Comparison of ENCODE assay signal across 8 cellular contexts in genomic region chr3:98994128-98994762, GRCh38.
DNase-seq lines count a peak whose midpoint lies in the region; ATAC-seq, FAIRE-seq and TF ChIP-seq lines count a peak whose summit lies in the region.

No MANE protein-coding gene starts in this region.

- no peaks in the 10 kb centered on the region for H3K9me3 Mint-ChIP-seq in HFFc6
- H3K9me3 Mint-ChIP-seq in activated CD8-positive, alpha-beta T cell treated with anti-CD3 and anti-CD28 coated beads, Interleukin-2, amount 10 ng/mL, durations not matched to agents 7 days and 5 days (ENCODE audit: insufficient read depth): no peaks in the 10 kb centered on the region

- H3K27ac Mint-ChIP-seq in HFFc6: no peak overlapping the region
- no peak overlapping the region for H3K27ac Mint-ChIP-seq in activated CD8-positive, alpha-beta T cell treated with anti-CD3 and anti-CD28 coated beads, Interleukin-2, amount 10 ng/mL, durations not matched to agents 7 days and 5 days

- CTCF ChIA-PET in AG04449 (lab: Yijun Ruan, JAX): interaction anchor here (0.6 to 12.3 kb wide), 46 partner anchors 9 to 760 kb away, joined by 3 to 394 read pairs (median 6); partner anchors contain the start of genes CPOX and DCBLD2
- CTCF ChIA-PET in activated CD8-positive, alpha-beta T cell treated with anti-CD3 and anti-CD28 coated beads, Interleukin-2, amount 10 ng/mL, durations not matched to agents 7 days and 5 days (lab: Charles Lee): interaction anchor here (1.0 kb wide), 1 partner anchor 177 kb away, joined by 4 read pairs; no protein-coding TSS in a partner anchor

- peaks cover 5% of the 10 kb centered on the region; the same call in 1 of the 2 replicates for H3K36me3 Mint-ChIP-seq in HFFc6 (ENCODE audit: low read depth)
- no peaks in the 10 kb centered on the region for H3K36me3 Mint-ChIP-seq in activated CD8-positive, alpha-beta T cell treated with anti-CD3 and anti-CD28 coated beads, Interleukin-2, amount 10 ng/mL, durations not matched to agents 7 days and 5 days (ENCODE audit: low read depth)

- POLR2A ChIA-PET in AG04449 (lab: Yijun Ruan, JAX): interaction anchor here (0.6 to 1.1 kb wide), 3 partner anchors 92 to 262 kb away, joined by 3 to 5 read pairs (median 3); partner anchors contain the start of gene DCBLD2
- POLR2A ChIA-PET in activated CD8-positive, alpha-beta T cell treated with anti-CD3 and anti-CD28 coated beads, Interleukin-2, amount 10 ng/mL, durations not matched to agents 7 days and 5 days (lab: Charles Lee): no interaction called here

- DNase-seq in AG04449 (ENCODE audit: low read depth, low spot score) (no peak), HFFc6 (peak; percentile 73), amniotic stem cell (lab: John Stamatoyannopoulos, UW) (peak; percentile 15), SIG-M5 (lab: John Stamatoyannopoulos, UW) (no peak)
- DNase-seq in effector CD4-positive, alpha-beta T cell: no peak
- no peak for DNase-seq in activated CD8-positive, alpha-beta T cell treated with anti-CD3 and anti-CD28 coated beads, Interleukin-2, amount 10 ng/mL, durations not matched to agents 7 days and 5 days

- FAIRE-seq in islet of Langerhans (lab: Jason Lieb, UNC): peak; percentile 94

- peaks cover 4% of the 10 kb centered on the region for H3K27me3 Mint-ChIP-seq in HFFc6 (ENCODE audit: insufficient read depth)
- H3K27me3 Mint-ChIP-seq in activated CD8-positive, alpha-beta T cell treated with anti-CD3 and anti-CD28 coated beads, Interleukin-2, amount 10 ng/mL, durations not matched to agents 7 days and 5 days (ENCODE audit: low read depth): peaks cover 4% of the 10 kb centered on the region

- ATAC-seq in activated CD8-positive, alpha-beta T cell treated with anti-CD3 and anti-CD28 coated beads, Interleukin-2, amount 10 ng/mL, durations not matched to agents 7 days and 5 days: no peak
- no peak for ATAC-seq in HG03457 (IDR thresholded peaks at IDR 0.05; ENCODE audit: unreplicated experiment)

- H3K4me1 Mint-ChIP-seq in HFFc6 (ENCODE audit: low read depth): peaks cover 26% of the 10 kb centered on the region
- no peaks in the 10 kb centered on the region for H3K4me1 Mint-ChIP-seq in activated CD8-positive, alpha-beta T cell treated with anti-CD3 and anti-CD28 coated beads, Interleukin-2, amount 10 ng/mL, durations not matched to agents 7 days and 5 days (ENCODE audit: low read depth)

- no peak overlapping the region for H3K4me3 ChIP-seq in AG04449 (ENCODE audit: low read depth, low read length)

- H3K4me3 Mint-ChIP-seq in HFFc6: no peak overlapping the region
- no peak overlapping the region for H3K4me3 Mint-ChIP-seq in activated CD8-positive, alpha-beta T cell treated with anti-CD3 and anti-CD28 coated beads, Interleukin-2, amount 10 ng/mL, durations not matched to agents 7 days and 5 days

- TF ChIP-seq CTCF in AG04449 (IDR thresholded peaks at IDR 0.05; ENCODE audit: insufficient read depth, low read length, missing control alignments) (peak; percentile 30), HFFc6 (IDR thresholded peaks at IDR 0.05) (peak; percentile 91)

Comparison
In these comparisons a context has a peak if more than half of its experiments do, and no peak if none do; other contexts are left out.
1. DNase-seq: peak in HFFc6 (single experiment) and amniotic stem cell (single experiment); none in AG04449 (single experiment), effector CD4-positive, alpha-beta T cell (single experiment), activated CD8-positive, alpha-beta T cell treated with anti-CD3 and anti-CD28 coated beads, Interleukin-2, amount 10 ng/mL, durations not matched to agents 7 days and 5 days (single experiment) and SIG-M5 (single experiment).